Comparison of ENCODE assay signal across 10 cellular contexts in the genomic region with DNA sequence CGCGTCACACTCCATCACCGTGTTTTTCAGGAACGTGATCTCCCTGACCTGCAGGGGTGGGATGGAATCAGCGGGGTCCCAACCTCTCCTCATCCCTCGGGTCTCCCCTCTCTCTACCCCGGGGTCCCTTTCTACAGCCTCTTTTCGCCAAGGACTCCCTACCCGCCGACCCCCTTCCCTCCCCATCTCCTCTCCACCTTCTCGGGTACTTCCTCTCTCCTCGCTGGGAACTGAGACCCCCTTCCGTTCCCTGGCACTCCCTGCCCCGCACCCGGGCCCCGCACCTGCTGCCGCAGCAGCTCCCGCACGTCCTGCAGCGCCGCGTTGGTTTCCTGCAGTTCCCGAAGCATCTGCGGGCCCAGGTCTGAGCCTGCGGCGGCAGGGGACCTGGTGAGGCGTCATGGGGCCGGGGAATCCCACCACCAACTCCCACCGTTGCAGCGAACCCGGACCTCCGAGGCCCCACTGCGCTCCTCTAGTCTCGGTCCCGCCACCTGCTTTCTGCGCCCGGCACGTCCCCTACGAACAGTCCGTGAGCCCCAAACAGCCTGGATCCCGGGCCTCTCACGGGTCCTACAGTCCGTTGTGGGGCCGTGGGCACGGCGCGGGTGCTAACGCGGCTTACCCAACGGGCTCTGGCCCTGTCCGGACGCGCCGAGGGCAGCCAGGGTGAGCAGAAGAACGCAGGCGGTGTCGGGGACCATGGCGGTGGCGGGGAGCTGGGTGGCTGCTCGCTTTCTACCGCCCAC. TPM values are rescaled to one million over a fixed set of nuclear protein-coding genes. Genes with fewer than 3 reads are reported as not detected.
DNase-seq lines count a peak whose midpoint lies in the region; ATAC-seq and TF ChIP-seq lines count a peak whose summit lies in the region.
"Had no signal": no experiment of that assay in that cellular context is flagged by ENCODE, and none has a peak within 500 bp of the region (broad histone marks: within the 10 kb centered on the region; RNA-seq: fewer than 3 reads in every experiment).

A gene (minus strand): TSS at position 740 of the 749 bp plus-strand sequence. CDS start 36 bp downstream, at position 704.

- peaks cover 24% of the 10 kb centered on the region for H3K4me1 ChIP-seq in BLaER1
- peaks cover 28 to 59% (median 29%) of the 10 kb centered on the region in 3 donors for H3K4me1 ChIP-seq in esophagus squamous epithelium
- peaks cover 8% of the 10 kb centered on the region for H3K4me1 ChIP-seq in ovary (ENCODE audit: insufficient read depth)

- peaks cover 0 to 4% (median 0%) of the 10 kb centered on the region in 3 donors for H3K9me3 Mint-ChIP-seq in IgD-negative memory B cell

- H3K4me2 ChIP-seq in BLaER1 = peak within 1 kb of the TSS; percentile 87; the same call in 1 of the 2 replicates

- H3K27ac Mint-ChIP-seq in IgD-negative memory B cell = peak within 1 kb of the TSS in 1 of 3 donors; percentile 40

- H3K9me3 ChIP-seq in BLaER1 (peaks cover 4% of the 10 kb centered on the region; the same call in 1 of the 2 replicates), esophagus squamous epithelium (no peaks in the 10 kb centered on the region), ovary (no peaks in the 10 kb centered on the region)

- H3K4me3 ChIP-seq in BLaER1 (peak within 1 kb of the TSS; percentile 60), esophagus squamous epithelium (peak within 1 kb of the TSS in 3 of 4 donors; percentile 22 to 59 (median 39)), ovary (peak within 1 kb of the TSS; percentile 11)

- DNase-seq in esophagus squamous epithelium (lab: John Stamatoyannopoulos, UW) = no peak
- DNase-seq in ovary = no peak
- no peak for DNase-seq in islet precursor cell
- no peak for DNase-seq in NCI-H146 treated with DMSO at 0.1 percent for 48 hours (lab: John Stamatoyannopoulos, UW; ENCODE audit: unreplicated experiment)
- DNase-seq in ureter (ENCODE audit: low spot score) = no peak
- DNase-seq: effector CD8-positive, alpha-beta T cell had no signal

- TF ChIP-seq EP300 in ovary (IDR thresholded peaks at IDR 0.05) = no peak

- H3K36me3 ChIP-seq in BLaER1 (no peaks in the 10 kb centered on the region), esophagus squamous epithelium (no peaks in the 10 kb centered on the region), ovary (no peaks in the 10 kb centered on the region)

- H3K27me3 ChIP-seq in BLaER1 (peaks cover 100% of the 10 kb centered on the region), esophagus squamous epithelium (peaks cover 33 to 100% (median 49%) of the 10 kb centered on the region in 4 donors), ovary (peaks cover 13% of the 10 kb centered on the region)

- H4K20me1 ChIP-seq in BLaER1 = peaks cover 73% of the 10 kb centered on the region

- TF ChIP-seq POLR2A in esophagus squamous epithelium (IDR thresholded peaks at IDR 0.05) (no peak), ovary (IDR thresholded peaks at IDR 0.05) (no peak)

- ATAC-seq in esophagus mucosa = no peak

- WGBS in esophagus squamous epithelium, 2 donors = 2 to 4% methylated on average over 22 to 30 of the region's 61 CpGs
- WGBS in ovary, 3 donors = 2 to 4% (median 3%) methylated on average over 61 of the region's 61 CpGs

- peaks cover 5 to 13% (median 8%) of the 10 kb centered on the region in 3 donors for H3K4me1 Mint-ChIP-seq in IgD-negative memory B cell

- H3K4me3 Mint-ChIP-seq in IgD-negative memory B cell = peak within 1 kb of the TSS; percentile 51 to 96 (median 80)

- H3K27me3 Mint-ChIP-seq in IgD-negative memory B cell = peaks cover 57% of the 10 kb centered on the region

- no peak for TF ChIP-seq CTCF in esophagus squamous epithelium (IDR thresholded peaks at IDR 0.05)
- TF ChIP-seq CTCF in ovary (IDR thresholded peaks at IDR 0.05) = no peak

- H3K36me3 Mint-ChIP-seq in IgD-negative memory B cell = no peaks in the 10 kb centered on the region

- intact Hi-C loops in esophagus squamous epithelium (cut with DNase I) = no loop called here
- intact Hi-C loops in ovary (cut with DNase I) = no loop called here

- no peak within 1 kb of the TSS for H3K27ac ChIP-seq in BLaER1
- H3K27ac ChIP-seq in esophagus squamous epithelium = no peak within 1 kb of the TSS
- no peak within 1 kb of the TSS for H3K27ac ChIP-seq in ovary

- H3K9ac ChIP-seq in BLaER1 = no peak within 1 kb of the TSS

RNA-seq across cellular contexts. Expression of the gene that starts here (rescaled TPM):
- polyA plus RNA-seq in IgD-negative memory B cell (not detected), ovary (under 1 TPM; 0.08 to 0.35 TPM)
- total RNA-seq in esophagus squamous epithelium (1 to 10 TPM in 3 of 4 donors, not detected in 1; 1.3 to 8.0 (median 5.3) TPM), ovary (under 1 TPM in 4 of 7 donors, not detected in 3; 0.17 to 0.92 (median 0.52) TPM), ureter (1.8 TPM), esophagus mucosa (0.16 TPM)
- total RNA-seq: activated CD8-positive, alpha-beta memory T cell treated with anti-CD3 and anti-CD28 coated beads for 36 hours had no signal
